In the genomic region with DNA sequence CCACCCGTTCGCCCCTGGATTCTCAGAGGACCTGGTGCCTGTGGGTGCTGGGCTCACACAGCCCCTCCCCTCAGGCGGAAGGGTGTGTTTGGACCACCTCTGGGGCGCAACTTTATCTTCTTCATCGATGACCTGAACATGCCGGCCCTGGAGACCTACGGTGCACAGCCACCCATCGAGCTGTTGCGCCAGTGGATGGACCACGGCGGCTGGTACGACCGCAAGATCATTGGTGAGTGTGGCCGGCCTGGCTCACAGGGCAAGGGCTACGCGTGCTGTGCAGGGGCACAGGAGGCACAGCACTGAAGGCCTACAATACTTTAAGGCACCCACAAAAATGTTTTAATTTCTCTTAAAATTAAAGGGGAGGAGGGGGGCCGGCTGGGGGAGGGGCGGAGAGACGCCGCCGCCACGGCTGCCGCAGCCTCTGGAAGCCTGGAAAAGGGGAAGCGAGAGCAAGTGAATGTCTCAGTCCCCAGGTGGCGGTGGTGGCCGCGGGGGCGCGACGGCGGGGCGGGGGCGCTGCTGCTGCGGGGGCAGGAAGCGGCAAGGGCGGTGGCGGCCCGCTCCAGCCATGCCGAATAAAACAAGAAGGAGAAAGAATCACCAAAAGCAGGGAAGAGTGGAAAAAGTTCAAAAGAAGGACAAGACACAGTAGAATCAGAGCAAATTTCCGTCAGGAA, we compare ENCODE assay signal across 1 cellular context.
TF ChIP-seq lines count a peak whose summit lies in the region.

No MANE protein-coding gene starts in this region.

TF ChIP-seq in K562, 482 proteins besides CTCF, POLR2A, EP300 and RAD21 (continued from another document):
- TF ChIP-seq, protein P1, sequence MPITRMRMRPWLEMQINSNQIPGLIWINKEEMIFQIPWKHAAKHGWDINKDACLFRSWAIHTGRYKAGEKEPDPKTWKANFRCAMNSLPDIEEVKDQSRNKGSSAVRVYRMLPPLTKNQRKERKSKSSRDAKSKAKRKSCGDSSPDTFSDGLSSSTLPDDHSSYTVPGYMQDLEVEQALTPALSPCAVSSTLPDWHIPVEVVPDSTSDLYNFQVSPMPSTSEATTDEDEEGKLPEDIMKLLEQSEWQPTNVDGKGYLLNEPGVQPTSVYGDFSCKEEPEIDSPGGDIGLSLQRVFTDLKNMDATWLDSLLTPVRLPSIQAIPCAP (CRISPR knock-in tag; IDR thresholded peaks at IDR 0.05; ENCODE audit: borderline replicate concordance), result no peak
- TF ChIP-seq DPF2 (IDR thresholded peaks at IDR 0.05) (peak; percentile 49; the same call in 1 of the 2 replicates), PML (IDR thresholded peaks at IDR 0.05; ENCODE audit: low read length) (no peak), EWSR1 (IDR thresholded peaks at IDR 0.05; ENCODE audit: borderline replicate concordance, low read depth, partially characterized antibody) (no peak), TEAD4 (IDR thresholded peaks at IDR 0.05; ENCODE audit: low read length) (peak; percentile 18; the same call in 1 of the 2 replicates), TEAD4 (CRISPR knock-in tag; IDR thresholded peaks at IDR 0.05; ENCODE audit: borderline replicate concordance) (no peak), ZNF133 (CRISPR knock-in tag; IDR thresholded peaks at IDR 0.05) (no peak), ZBTB17 (CRISPR knock-in tag; IDR thresholded peaks at IDR 0.05) (no peak), SPI1 (IDR thresholded peaks at IDR 0.05; ENCODE audit: borderline replicate concordance, low read depth, low read length) (peak; percentile 78), YY1 (IDR thresholded peaks at IDR 0.05; ENCODE audit: borderline replicate concordance in 1 of 3, control insufficient read depth in 1 of 3, extremely low read depth in 1 of 3, insufficient read depth in 3 of 3, insufficient read length in 1 of 3, insufficient replicate concordance in 2 of 3, low read depth in 1 of 3, low read length in 2 of 3) (peak in 1 of 3 experiments; percentile 15), ZBTB7A (IDR thresholded peaks at IDR 0.05; ENCODE audit: borderline replicate concordance, control insufficient read depth, low read depth, low read length) (peak; percentile 63; the same call in 1 of the 2 replicates), EGR1 (conservative IDR thresholded peaks at IDR 0.05) (peak; percentile 92), CREM (IDR thresholded peaks at IDR 0.05; ENCODE audit: low read depth) (0 out of 2 replicates have a peak, but pooled peaks have one; percentile 14), CXXC5 (CRISPR knock-in tag; IDR thresholded peaks at IDR 0.05) (peak; percentile 17; the same call in 1 of the 2 replicates), RFX7 (CRISPR knock-in tag; IDR thresholded peaks at IDR 0.05) (no peak), MAZ (CRISPR knock-in tag; conservative IDR thresholded peaks at IDR 0.05 in 1 of 2, IDR thresholded peaks at IDR 0.05 in 1 of 2) (peak in 1 of 2 experiments; percentile 51; a peak in 2 of 4 replicates), MEIS2 (IDR thresholded peaks at IDR 0.05; ENCODE audit: partially characterized antibody) (no peak)
- TF ChIP-seq, protein P2, sequence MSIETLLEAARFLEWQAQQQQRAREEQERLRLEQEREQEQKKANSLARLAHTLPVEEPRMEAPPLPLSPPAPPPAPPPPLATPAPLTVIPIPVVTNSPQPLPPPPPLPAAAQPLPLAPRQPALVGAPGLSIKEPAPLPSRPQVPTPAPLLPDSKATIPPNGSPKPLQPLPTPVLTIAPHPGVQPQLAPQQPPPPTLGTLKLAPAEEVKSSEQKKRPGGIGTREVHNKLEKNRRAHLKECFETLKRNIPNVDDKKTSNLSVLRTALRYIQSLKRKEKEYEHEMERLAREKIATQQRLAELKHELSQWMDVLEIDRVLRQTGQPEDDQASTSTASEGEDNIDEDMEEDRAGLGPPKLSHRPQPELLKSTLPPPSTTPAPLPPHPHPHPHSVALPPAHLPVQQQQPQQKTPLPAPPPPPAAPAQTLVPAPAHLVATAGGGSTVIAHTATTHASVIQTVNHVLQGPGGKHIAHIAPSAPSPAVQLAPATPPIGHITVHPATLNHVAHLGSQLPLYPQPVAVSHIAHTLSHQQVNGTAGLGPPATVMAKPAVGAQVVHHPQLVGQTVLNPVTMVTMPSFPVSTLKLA (conservative IDR thresholded peaks at IDR 0.05), result 0 out of 4 replicates have a peak, but pooled peaks of 1 of the 2 experiments have one; percentile 14
- TF ChIP-seq, protein P3, sequence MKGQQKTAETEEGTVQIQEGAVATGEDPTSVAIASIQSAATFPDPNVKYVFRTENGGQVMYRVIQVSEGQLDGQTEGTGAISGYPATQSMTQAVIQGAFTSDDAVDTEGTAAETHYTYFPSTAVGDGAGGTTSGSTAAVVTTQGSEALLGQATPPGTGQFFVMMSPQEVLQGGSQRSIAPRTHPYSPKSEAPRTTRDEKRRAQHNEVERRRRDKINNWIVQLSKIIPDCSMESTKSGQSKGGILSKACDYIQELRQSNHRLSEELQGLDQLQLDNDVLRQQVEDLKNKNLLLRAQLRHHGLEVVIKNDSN (CRISPR knock-in tag; IDR thresholded peaks at IDR 0.05), result no peak
- TF ChIP-seq, protein P4, sequence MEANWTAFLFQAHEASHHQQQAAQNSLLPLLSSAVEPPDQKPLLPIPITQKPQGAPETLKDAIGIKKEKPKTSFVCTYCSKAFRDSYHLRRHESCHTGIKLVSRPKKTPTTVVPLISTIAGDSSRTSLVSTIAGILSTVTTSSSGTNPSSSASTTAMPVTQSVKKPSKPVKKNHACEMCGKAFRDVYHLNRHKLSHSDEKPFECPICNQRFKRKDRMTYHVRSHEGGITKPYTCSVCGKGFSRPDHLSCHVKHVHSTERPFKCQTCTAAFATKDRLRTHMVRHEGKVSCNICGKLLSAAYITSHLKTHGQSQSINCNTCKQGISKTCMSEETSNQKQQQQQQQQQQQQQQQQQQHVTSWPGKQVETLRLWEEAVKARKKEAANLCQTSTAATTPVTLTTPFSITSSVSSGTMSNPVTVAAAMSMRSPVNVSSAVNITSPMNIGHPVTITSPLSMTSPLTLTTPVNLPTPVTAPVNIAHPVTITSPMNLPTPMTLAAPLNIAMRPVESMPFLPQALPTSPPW (CRISPR knock-in tag; IDR thresholded peaks at IDR 0.05), result peak; percentile 94
- TF ChIP-seq, protein P5, sequence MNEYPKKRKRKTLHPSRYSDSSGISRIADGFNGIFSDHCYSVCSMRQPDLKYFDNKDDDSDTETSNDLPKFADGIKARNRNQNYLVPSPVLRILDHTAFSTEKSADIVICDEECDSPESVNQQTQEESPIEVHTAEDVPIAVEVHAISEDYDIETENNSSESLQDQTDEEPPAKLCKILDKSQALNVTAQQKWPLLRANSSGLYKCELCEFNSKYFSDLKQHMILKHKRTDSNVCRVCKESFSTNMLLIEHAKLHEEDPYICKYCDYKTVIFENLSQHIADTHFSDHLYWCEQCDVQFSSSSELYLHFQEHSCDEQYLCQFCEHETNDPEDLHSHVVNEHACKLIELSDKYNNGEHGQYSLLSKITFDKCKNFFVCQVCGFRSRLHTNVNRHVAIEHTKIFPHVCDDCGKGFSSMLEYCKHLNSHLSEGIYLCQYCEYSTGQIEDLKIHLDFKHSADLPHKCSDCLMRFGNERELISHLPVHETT (CRISPR knock-in tag; conservative IDR thresholded peaks at IDR 0.05 in 1 of 2, IDR thresholded peaks at IDR 0.05 in 1 of 2), result no peak
- TF ChIP-seq, protein P6, sequence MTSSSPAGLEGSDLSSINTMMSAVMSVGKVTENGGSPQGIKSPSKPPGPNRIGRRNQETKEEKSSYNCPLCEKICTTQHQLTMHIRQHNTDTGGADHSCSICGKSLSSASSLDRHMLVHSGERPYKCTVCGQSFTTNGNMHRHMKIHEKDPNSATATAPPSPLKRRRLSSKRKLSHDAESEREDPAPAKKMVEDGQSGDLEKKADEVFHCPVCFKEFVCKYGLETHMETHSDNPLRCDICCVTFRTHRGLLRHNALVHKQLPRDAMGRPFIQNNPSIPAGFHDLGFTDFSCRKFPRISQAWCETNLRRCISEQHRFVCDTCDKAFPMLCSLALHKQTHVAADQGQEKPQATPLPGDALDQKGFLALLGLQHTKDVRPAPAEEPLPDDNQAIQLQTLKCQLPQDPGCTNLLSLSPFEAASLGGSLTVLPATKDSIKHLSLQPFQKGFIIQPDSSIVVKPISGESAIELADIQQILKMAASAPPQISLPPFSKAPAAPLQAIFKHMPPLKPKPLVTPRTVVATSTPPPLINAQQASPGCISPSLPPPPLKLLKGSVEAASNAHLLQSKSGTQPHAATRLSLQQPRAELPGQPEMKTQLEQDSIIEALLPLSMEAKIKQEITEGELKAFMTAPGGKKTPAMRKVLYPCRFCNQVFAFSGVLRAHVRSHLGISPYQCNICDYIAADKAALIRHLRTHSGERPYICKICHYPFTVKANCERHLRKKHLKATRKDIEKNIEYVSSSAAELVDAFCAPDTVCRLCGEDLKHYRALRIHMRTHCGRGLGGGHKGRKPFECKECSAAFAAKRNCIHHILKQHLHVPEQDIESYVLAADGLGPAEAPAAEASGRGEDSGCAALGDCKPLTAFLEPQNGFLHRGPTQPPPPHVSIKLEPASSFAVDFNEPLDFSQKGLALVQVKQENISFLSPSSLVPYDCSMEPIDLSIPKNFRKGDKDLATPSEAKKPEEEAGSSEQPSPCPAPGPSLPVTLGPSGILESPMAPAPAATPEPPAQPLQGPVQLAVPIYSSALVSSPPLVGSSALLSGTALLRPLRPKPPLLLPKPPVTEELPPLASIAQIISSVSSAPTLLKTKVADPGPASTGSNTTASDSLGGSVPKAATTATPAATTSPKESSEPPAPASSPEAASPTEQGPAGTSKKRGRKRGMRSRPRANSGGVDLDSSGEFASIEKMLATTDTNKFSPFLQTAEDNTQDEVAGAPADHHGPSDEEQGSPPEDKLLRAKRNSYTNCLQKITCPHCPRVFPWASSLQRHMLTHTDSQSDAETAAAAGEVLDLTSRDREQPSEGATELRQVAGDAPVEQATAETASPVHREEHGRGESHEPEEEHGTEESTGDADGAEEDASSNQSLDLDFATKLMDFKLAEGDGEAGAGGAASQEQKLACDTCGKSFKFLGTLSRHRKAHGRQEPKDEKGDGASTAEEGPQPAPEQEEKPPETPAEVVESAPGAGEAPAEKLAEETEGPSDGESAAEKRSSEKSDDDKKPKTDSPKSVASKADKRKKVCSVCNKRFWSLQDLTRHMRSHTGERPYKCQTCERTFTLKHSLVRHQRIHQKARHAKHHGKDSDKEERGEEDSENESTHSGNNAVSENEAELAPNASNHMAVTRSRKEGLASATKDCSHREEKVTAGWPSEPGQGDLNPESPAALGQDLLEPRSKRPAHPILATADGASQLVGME (CRISPR knock-in tag; IDR thresholded peaks at IDR 0.05), result no peak
- TF ChIP-seq, protein P7, sequence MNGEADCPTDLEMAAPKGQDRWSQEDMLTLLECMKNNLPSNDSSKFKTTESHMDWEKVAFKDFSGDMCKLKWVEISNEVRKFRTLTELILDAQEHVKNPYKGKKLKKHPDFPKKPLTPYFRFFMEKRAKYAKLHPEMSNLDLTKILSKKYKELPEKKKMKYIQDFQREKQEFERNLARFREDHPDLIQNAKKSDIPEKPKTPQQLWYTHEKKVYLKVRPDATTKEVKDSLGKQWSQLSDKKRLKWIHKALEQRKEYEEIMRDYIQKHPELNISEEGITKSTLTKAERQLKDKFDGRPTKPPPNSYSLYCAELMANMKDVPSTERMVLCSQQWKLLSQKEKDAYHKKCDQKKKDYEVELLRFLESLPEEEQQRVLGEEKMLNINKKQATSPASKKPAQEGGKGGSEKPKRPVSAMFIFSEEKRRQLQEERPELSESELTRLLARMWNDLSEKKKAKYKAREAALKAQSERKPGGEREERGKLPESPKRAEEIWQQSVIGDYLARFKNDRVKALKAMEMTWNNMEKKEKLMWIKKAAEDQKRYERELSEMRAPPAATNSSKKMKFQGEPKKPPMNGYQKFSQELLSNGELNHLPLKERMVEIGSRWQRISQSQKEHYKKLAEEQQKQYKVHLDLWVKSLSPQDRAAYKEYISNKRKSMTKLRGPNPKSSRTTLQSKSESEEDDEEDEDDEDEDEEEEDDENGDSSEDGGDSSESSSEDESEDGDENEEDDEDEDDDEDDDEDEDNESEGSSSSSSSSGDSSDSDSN (IDR thresholded peaks at IDR 0.05; ENCODE audit: borderline replicate concordance in 1 of 2, low read depth in 2 of 2, low read length in 2 of 2), result 0 out of 4 replicates have a peak, but pooled peaks of 1 of the 2 experiments have one; percentile 50
- TF ChIP-seq, protein P8, sequence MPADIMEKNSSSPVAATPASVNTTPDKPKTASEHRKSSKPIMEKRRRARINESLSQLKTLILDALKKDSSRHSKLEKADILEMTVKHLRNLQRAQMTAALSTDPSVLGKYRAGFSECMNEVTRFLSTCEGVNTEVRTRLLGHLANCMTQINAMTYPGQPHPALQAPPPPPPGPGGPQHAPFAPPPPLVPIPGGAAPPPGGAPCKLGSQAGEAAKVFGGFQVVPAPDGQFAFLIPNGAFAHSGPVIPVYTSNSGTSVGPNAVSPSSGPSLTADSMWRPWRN (IDR thresholded peaks at IDR 0.05; ENCODE audit: low read depth), result no peak
- TF ChIP-seq, protein P9, sequence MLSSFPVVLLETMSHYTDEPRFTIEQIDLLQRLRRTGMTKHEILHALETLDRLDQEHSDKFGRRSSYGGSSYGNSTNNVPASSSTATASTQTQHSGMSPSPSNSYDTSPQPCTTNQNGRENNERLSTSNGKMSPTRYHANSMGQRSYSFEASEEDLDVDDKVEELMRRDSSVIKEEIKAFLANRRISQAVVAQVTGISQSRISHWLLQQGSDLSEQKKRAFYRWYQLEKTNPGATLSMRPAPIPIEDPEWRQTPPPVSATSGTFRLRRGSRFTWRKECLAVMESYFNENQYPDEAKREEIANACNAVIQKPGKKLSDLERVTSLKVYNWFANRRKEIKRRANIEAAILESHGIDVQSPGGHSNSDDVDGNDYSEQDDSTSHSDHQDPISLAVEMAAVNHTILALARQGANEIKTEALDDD (IDR thresholded peaks at IDR 0.05), result no peak
- TF ChIP-seq, protein P10, sequence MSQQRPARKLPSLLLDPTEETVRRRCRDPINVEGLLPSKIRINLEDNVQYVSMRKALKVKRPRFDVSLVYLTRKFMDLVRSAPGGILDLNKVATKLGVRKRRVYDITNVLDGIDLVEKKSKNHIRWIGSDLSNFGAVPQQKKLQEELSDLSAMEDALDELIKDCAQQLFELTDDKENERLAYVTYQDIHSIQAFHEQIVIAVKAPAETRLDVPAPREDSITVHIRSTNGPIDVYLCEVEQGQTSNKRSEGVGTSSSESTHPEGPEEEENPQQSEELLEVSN (IDR thresholded peaks at IDR 0.05; ENCODE audit: borderline replicate concordance in 1 of 2, extremely low read depth in 1 of 2, insufficient read depth in 1 of 2, insufficient read length in 1 of 2, low read depth in 1 of 2, low read length in 1 of 2, poor library complexity in 1 of 2, severe bottlenecking in 1 of 2), result peak in 1 of 2 experiments; percentile 42
